27 cellular contexts compared by ENCODE assay signal in the genomic region with DNA sequence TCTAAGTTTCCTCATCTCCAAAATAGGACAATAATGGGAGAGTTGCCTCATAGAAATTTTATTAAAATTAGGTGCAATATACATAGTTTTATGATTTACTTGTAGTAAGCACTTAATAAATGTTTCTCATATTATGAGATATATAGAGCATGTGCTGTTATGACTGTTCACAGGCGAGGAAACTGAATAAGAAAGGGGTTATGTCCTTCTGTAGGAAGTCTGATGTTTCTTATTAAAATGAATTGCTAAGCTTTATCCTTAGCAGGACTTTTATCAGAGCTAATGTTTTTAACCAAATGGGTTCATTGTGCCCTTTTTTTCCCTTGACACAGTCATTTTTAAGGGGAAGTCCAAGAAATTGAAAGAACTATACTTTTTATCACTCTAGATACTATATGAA.
A peak's percentile ranks its signal among the peaks of the same experiment; 100 is the strongest.
DNase-seq lines count a peak whose midpoint lies in the region; ATAC-seq and TF ChIP-seq lines count a peak whose summit lies in the region.
"Had no signal": no experiment of that assay in that cellular context is flagged by ENCODE, and none has a peak within 500 bp of the region (broad histone marks: within the 10 kb centered on the region; RNA-seq: fewer than 3 reads in every experiment).

No MANE protein-coding gene starts in this region.

- no peaks in the 10 kb centered on the region for H3K9me3 Mint-ChIP-seq in activated T-helper 1 cell treated with anti-CD3 and anti-CD28 coated beads, Interleukin-12 subunit alpha, Interleukin-12 subunit beta, Interleukin-2, Interleukin-4 antibody, amounts not matched to agents 30 ng/mL and 10 ng/mL and 1 ng/mL, durations not matched to agents 14 hours and 24 hours and 36 hours
- H3K9me3 Mint-ChIP-seq in natural killer cell treated with Interleukin-12 subunit alpha and Interleukin-12 subunit beta and Interleukin-15 and Interleukin-18, amount 100 ng/mL, for 72 hours, result no peaks in the 10 kb centered on the region
- H3K9me3 Mint-ChIP-seq: central memory CD8-positive, alpha-beta T cell; GM23338; HFFc6 had no signal

- no peak for DNase-seq in activated CD4-positive, CD25-positive, alpha-beta regulatory T cell (lab: John Stamatoyannopoulos, UW)
- no peak for DNase-seq in DND-41
- DNase-seq in activated T-helper 1 cell treated with anti-CD3 and anti-CD28 coated beads, Interleukin-12 subunit alpha, Interleukin-12 subunit beta, Interleukin-2, Interleukin-4 antibody, amounts not matched to agents 30 ng/mL and 10 ng/mL and 1 ng/mL, durations not matched to agents 14 hours and 24 hours and 36 hours (ENCODE audit: low spot score), result no peak
- no peak for DNase-seq in natural killer cell treated with Interleukin-12 subunit alpha and Interleukin-12 subunit beta and Interleukin-15 and Interleukin-18, amount 100 ng/mL, for 72 hours (ENCODE audit: low spot score)
- DNase-seq in RKO (ENCODE audit: low spot score), result no peak
- no peak for DNase-seq in effector memory CD4-positive, alpha-beta T cell
- DNase-seq in Right ventricle myocardium superior, result no peak
- DNase-seq: 8988T; activated naive CD4-positive, alpha-beta T cell treated with anti-CD3 and anti-CD28 coated beads, Interleukin-2, amount 10 ng/mL, durations not matched to agents 7 days and 5 days; DMS53; dorsolateral prefrontal cortex; GF-D8; HFFc6; islet precursor cell; mucosa of descending colon; NCI-H510A treated with DMSO at 0.1 percent for 48 hours; pancreas; stimulated activated CD4-positive, alpha-beta T cell treated with anti-CD3 and anti-CD28 coated beads, Interleukin-4, amount 100 ng/mL, for 4 hours; stimulated activated naive CD4-positive, alpha-beta T cell treated with Interleukin-2 at 50 U/mL for 16 hours had no signal

- no peaks in the 10 kb centered on the region for H3K27me3 Mint-ChIP-seq in activated T-helper 1 cell treated with anti-CD3 and anti-CD28 coated beads, Interleukin-12 subunit alpha, Interleukin-12 subunit beta, Interleukin-2, Interleukin-4 antibody, amounts not matched to agents 30 ng/mL and 10 ng/mL and 1 ng/mL, durations not matched to agents 14 hours and 24 hours and 36 hours (ENCODE audit: insufficient read depth)
- H3K27me3 Mint-ChIP-seq in natural killer cell treated with Interleukin-12 subunit alpha and Interleukin-12 subunit beta and Interleukin-15 and Interleukin-18, amount 100 ng/mL, for 72 hours, result no peaks in the 10 kb centered on the region
- H3K27me3 Mint-ChIP-seq: activated naive CD4-positive, alpha-beta T cell treated with anti-CD3 and anti-CD28 coated beads, Interleukin-2, amount 10 ng/mL, durations not matched to agents 7 days and 5 days; central memory CD8-positive, alpha-beta T cell had no signal

- H3K4me1 ChIP-seq in DND-41 (ENCODE audit: insufficient read depth, low read length), result peaks cover 98% of the 10 kb centered on the region
- peaks cover 6% of the 10 kb centered on the region for H3K4me1 ChIP-seq in effector memory CD4-positive, alpha-beta T cell (ENCODE audit: control insufficient read depth, insufficient read depth, low read length, poor library complexity, severe bottlenecking)
- H3K4me1 ChIP-seq: ascending aorta, pancreas, right atrium auricular region had no signal

- peak overlapping the region; percentile 1 to 47; a peak in 3 of 4 replicates for H3K4me3 ChIP-seq in DND-41 (ENCODE audit: low read depth in 1 of 2, low read length in 2 of 2)
- no peak overlapping the region for H3K4me3 ChIP-seq in effector memory CD4-positive, alpha-beta T cell (ENCODE audit: insufficient read depth, low read depth, low read length, poor library complexity, severe bottlenecking)
- H3K4me3 ChIP-seq: ascending aorta, dorsolateral prefrontal cortex, GM23338, K562, mucosa of descending colon, pancreas, right atrium auricular region, tibial nerve had no signal

- peaks cover 86% of the 10 kb centered on the region for H3K36me3 ChIP-seq in DND-41 (ENCODE audit: insufficient read depth, low read length)
- H3K36me3 ChIP-seq in effector memory CD4-positive, alpha-beta T cell (ENCODE audit: control insufficient read depth, insufficient read depth, low read length), result no peaks in the 10 kb centered on the region
- H3K36me3 ChIP-seq: ascending aorta, pancreas, right atrium auricular region, tibial nerve had no signal

- H2AFZ ChIP-seq in DND-41 (ENCODE audit: low read depth, low read length), result no peak overlapping the region
- H2AFZ ChIP-seq: GM23338 had no signal

- H3K9me3 ChIP-seq in DND-41 (ENCODE audit: insufficient read depth, low read length, severe bottlenecking), result no peaks in the 10 kb centered on the region
- no peaks in the 10 kb centered on the region for H3K9me3 ChIP-seq in effector memory CD4-positive, alpha-beta T cell (ENCODE audit: control insufficient read depth, low read length)
- H3K9me3 ChIP-seq: ascending aorta, mucosa of descending colon, pancreas, right atrium auricular region, tibial nerve had no signal

- peak overlapping the region; percentile 64 for H3K27ac ChIP-seq in DND-41 (ENCODE audit: low read length)
- H3K27ac ChIP-seq in effector memory CD4-positive, alpha-beta T cell (ENCODE audit: insufficient read depth, low read length, poor library complexity, severe bottlenecking), result no peak overlapping the region
- H3K27ac ChIP-seq: ascending aorta, right atrium auricular region, VCaP had no signal

- intact Hi-C loops in activated T-helper 1 cell treated with anti-CD3 and anti-CD28 coated beads, Interleukin-12 subunit alpha, Interleukin-12 subunit beta, Interleukin-2, Interleukin-4 antibody, amounts not matched to agents 30 ng/mL and 10 ng/mL and 1 ng/mL, durations not matched to agents 14 hours and 24 hours and 36 hours (cut with micrococcal nuclease), result loop anchor here (5.0 to 10.0 kb wide), 5 partner anchors 189 to 1231 kb away; no protein-coding TSS in a partner anchor
- intact Hi-C loops in Right ventricle myocardium superior (cut with DNase I), result no loop called here

- peaks cover 75% of the 10 kb centered on the region for H4K20me1 ChIP-seq in DND-41 (ENCODE audit: insufficient read depth, low read length)

- peak overlapping the region; percentile 68 for H3K9ac ChIP-seq in DND-41 (ENCODE audit: low read depth, low read length)

- no peak for TF ChIP-seq CTCF in DND-41 (IDR thresholded peaks at IDR 0.05; ENCODE audit: borderline replicate concordance, extremely low read depth, low read length, poor library complexity, severe bottlenecking)

- peaks cover 84% of the 10 kb centered on the region for H3K4me1 Mint-ChIP-seq in activated T-helper 1 cell treated with anti-CD3 and anti-CD28 coated beads, Interleukin-12 subunit alpha, Interleukin-12 subunit beta, Interleukin-2, Interleukin-4 antibody, amounts not matched to agents 30 ng/mL and 10 ng/mL and 1 ng/mL, durations not matched to agents 14 hours and 24 hours and 36 hours (ENCODE audit: low read depth)
- peaks cover 41 to 61% of the 10 kb centered on the region in 2 donors for H3K4me1 Mint-ChIP-seq in natural killer cell treated with Interleukin-12 subunit alpha and Interleukin-12 subunit beta and Interleukin-15 and Interleukin-18, amount 100 ng/mL, for 72 hours (ENCODE audit: low read depth in 2 of 2)

- H3K36me3 Mint-ChIP-seq in activated T-helper 1 cell treated with anti-CD3 and anti-CD28 coated beads, Interleukin-12 subunit alpha, Interleukin-12 subunit beta, Interleukin-2, Interleukin-4 antibody, amounts not matched to agents 30 ng/mL and 10 ng/mL and 1 ng/mL, durations not matched to agents 14 hours and 24 hours and 36 hours (ENCODE audit: low read depth), result peaks cover 14% of the 10 kb centered on the region
- peaks cover 5% of the 10 kb centered on the region for H3K36me3 Mint-ChIP-seq in natural killer cell treated with Interleukin-12 subunit alpha and Interleukin-12 subunit beta and Interleukin-15 and Interleukin-18, amount 100 ng/mL, for 72 hours

- peak overlapping the region; percentile 39 for H3K4me3 Mint-ChIP-seq in activated T-helper 1 cell treated with anti-CD3 and anti-CD28 coated beads, Interleukin-12 subunit alpha, Interleukin-12 subunit beta, Interleukin-2, Interleukin-4 antibody, amounts not matched to agents 30 ng/mL and 10 ng/mL and 1 ng/mL, durations not matched to agents 14 hours and 24 hours and 36 hours
- H3K4me3 Mint-ChIP-seq in natural killer cell treated with Interleukin-12 subunit alpha and Interleukin-12 subunit beta and Interleukin-15 and Interleukin-18, amount 100 ng/mL, for 72 hours, result peak overlapping the region; percentile 28
- H3K4me3 Mint-ChIP-seq: activated naive CD4-positive, alpha-beta T cell treated with anti-CD3 and anti-CD28 coated beads, Interleukin-2, amount 10 ng/mL, durations not matched to agents 7 days and 5 days; central memory CD8-positive, alpha-beta T cell; GM23338; HFFc6 had no signal

- ATAC-seq in activated CD4-positive, CD25-positive, alpha-beta regulatory T cell treated with anti-CD3 and anti-CD28 coated beads, Interleukin-2, amount 50 U/mL, for 24 hours, result peak; percentile 27 to 37
- ATAC-seq in DND-41 (ENCODE audit: insufficient read depth, low read depth), result no peak
- ATAC-seq in natural killer cell treated with Interleukin-12 subunit alpha and Interleukin-12 subunit beta and Interleukin-15 and Interleukin-18, amount 100 ng/mL, for 72 hours, result no peak
- ATAC-seq in Right ventricle myocardium superior (ENCODE audit: poor library complexity), result no peak
- ATAC-seq: GM23338, K562, mucosa of descending colon, pancreas had no signal

- peak overlapping the region; percentile 52 for H3K27ac Mint-ChIP-seq in activated T-helper 1 cell treated with anti-CD3 and anti-CD28 coated beads, Interleukin-12 subunit alpha, Interleukin-12 subunit beta, Interleukin-2, Interleukin-4 antibody, amounts not matched to agents 30 ng/mL and 10 ng/mL and 1 ng/mL, durations not matched to agents 14 hours and 24 hours and 36 hours
- H3K27ac Mint-ChIP-seq in natural killer cell treated with Interleukin-12 subunit alpha and Interleukin-12 subunit beta and Interleukin-15 and Interleukin-18, amount 100 ng/mL, for 72 hours, result peak overlapping the region; percentile 76 to 92
- H3K27ac Mint-ChIP-seq: activated naive CD4-positive, alpha-beta T cell treated with anti-CD3 and anti-CD28 coated beads, Interleukin-2, amount 10 ng/mL, durations not matched to agents 7 days and 5 days; GM23338; HFFc6 had no signal

- no peaks in the 10 kb centered on the region for H3K27me3 ChIP-seq in DND-41 (ENCODE audit: insufficient read depth, low read length, poor library complexity)
- no peaks in the 10 kb centered on the region for H3K27me3 ChIP-seq in effector memory CD4-positive, alpha-beta T cell (replicated peaks; ENCODE audit: control insufficient read depth, insufficient read depth, low read length, poor library complexity, severe bottlenecking)
- H3K27me3 ChIP-seq: ascending aorta, dorsolateral prefrontal cortex, pancreas, right atrium auricular region, tibial nerve had no signal

- H3K79me2 ChIP-seq in DND-41 (ENCODE audit: insufficient read depth, low read length), result peaks cover 100% of the 10 kb centered on the region

- peak overlapping the region; percentile 62 for H3K4me2 ChIP-seq in DND-41 (ENCODE audit: insufficient read depth, low read length)
- H3K4me2 ChIP-seq: GM23338 had no signal

Comparison
In these comparisons a context has a peak if more than half of its experiments do, and no peak if none do; other contexts are left out.
1. ATAC-seq: peak in activated CD4-positive, CD25-positive, alpha-beta regulatory T cell treated with anti-CD3 and anti-CD28 coated beads, Interleukin-2, amount 50 U/mL, for 24 hours (2 of 2); none in DND-41 (single experiment), natural killer cell treated with Interleukin-12 subunit alpha and Interleukin-12 subunit beta and Interleukin-15 and Interleukin-18, amount 100 ng/mL, for 72 hours (0 of 2) and Right ventricle myocardium superior (single experiment).